8 cellular contexts compared by ENCODE assay signal in genomic region chr7:74606101-74606908, GRCh38.
DNase-seq lines count a peak whose midpoint lies in the region; ATAC-seq and TF ChIP-seq lines count a peak whose summit lies in the region.

No MANE protein-coding gene starts in this region.

- WGBS in iPS DF 6.9 (ENCODE audit: insufficient coverage, insufficient read length): no CpG with 5 or more reads among the region's 51 CpGs

- peaks cover 4% of the 10 kb centered on the region; the same call in 1 of the 2 replicates for H3K4me1 ChIP-seq in iPS DF 6.9 (ENCODE audit: control insufficient read depth, insufficient read depth, low read length)

- no peak overlapping the region for H3K27ac ChIP-seq in iPS DF 6.9 (ENCODE audit: low read length)

- DNase-seq in DMS 273 (lab: John Stamatoyannopoulos, UW; ENCODE audit: unreplicated experiment) (peak; percentile 99), astrocyte of the hippocampus (ENCODE audit: low read depth, low spot score) (peak; percentile 55), iPS DF 6.9 (ENCODE audit: low read depth, low spot score) (no peak), LoVo (ENCODE audit: low spot score) (no peak), DMS79 treated with DMSO at 0.1 percent for 48 hours (lab: John Stamatoyannopoulos, UW) (no peak)
- peak in 2 of 3 donors; percentile 28 to 30 for DNase-seq in stimulated activated CD4-positive, alpha-beta T cell treated with anti-CD3 and anti-CD28 coated beads, Interleukin-12 subunit alpha, Interleukin-12 subunit beta, amount 100 ng/mL, for 48 hours (ENCODE audit: low read depth in 2 of 3, low spot score in 1 of 3)

- H3K27me3 ChIP-seq in iPS DF 6.9 (ENCODE audit: control insufficient read depth, insufficient read depth, low read length): no peaks in the 10 kb centered on the region

- no peaks in the 10 kb centered on the region for H3K36me3 ChIP-seq in iPS DF 6.9 (ENCODE audit: control insufficient read depth, insufficient read depth, low read length)

- peak overlapping the region; percentile 9; the same call in 1 of the 2 replicates for H3K4me3 ChIP-seq in iPS DF 6.9 (ENCODE audit: low read length)

- no peaks in the 10 kb centered on the region for H3K9me3 ChIP-seq in iPS DF 6.9 (ENCODE audit: control insufficient read depth, insufficient read depth, low read length)

- peak; percentile 59 for ATAC-seq in HG02642 (IDR thresholded peaks at IDR 0.05; ENCODE audit: poor library complexity, unreplicated experiment)
- ATAC-seq in SK-N-SH treated with all-trans-retinoic acid at 6 μM for 48 hours: peak; percentile 80

TF ChIP-seq in SK-N-SH treated with all-trans-retinoic acid at 6 μM for 48 hours, 23 proteins besides CTCF, POLR2A, EP300 and RAD21:
- no peak for TF ChIP-seq RARB (CRISPR knock-in tag; IDR thresholded peaks at IDR 0.05)
- TF ChIP-seq ZNF70 (CRISPR knock-in tag; IDR thresholded peaks at IDR 0.05): 0 out of 2 replicates have a peak, but pooled peaks have one; percentile 38
TF ChIP-seq in SK-N-SH treated with all-trans-retinoic acid at 6 μM for 48 hours: peak in this region for 1.

Comparison
In these comparisons a context has a peak if more than half of its experiments do, and no peak if none do; other contexts are left out.
1. DNase-seq: peak in DMS 273 (single experiment), astrocyte of the hippocampus (single experiment) and stimulated activated CD4-positive, alpha-beta T cell treated with anti-CD3 and anti-CD28 coated beads, Interleukin-12 subunit alpha, Interleukin-12 subunit beta, amount 100 ng/mL, for 48 hours (2 of 3); none in iPS DF 6.9 (single experiment), LoVo (single experiment) and DMS79 treated with DMSO at 0.1 percent for 48 hours (single experiment).